In genomic region chr10:6232225-6232807, GRCh38 we compare ENCODE assay signal across 18 cellular contexts.
"Had no signal": no experiment of that assay in that cellular context is flagged by ENCODE, and none has a peak within 500 bp of the region (broad histone marks: within the 10 kb centered on the region; RNA-seq: fewer than 3 reads in every experiment).

No MANE protein-coding gene starts in this region.

- DNase-seq: activated CD4-positive, CD25-positive, alpha-beta regulatory T cell treated with anti-CD3 and anti-CD28 coated beads, Interleukin-2, amount 50 U/mL, for 72 hours; activated gamma-delta T cell; amniotic stem cell; cortex of kidney; effector CD8-positive, alpha-beta T cell; esophagus squamous epithelium; glutamatergic neuron; kidney glomerular epithelial cell; ovary; stimulated activated CD4-positive, alpha-beta T cell treated with anti-CD3 and anti-CD28 coated beads, Interleukin-1b, Interleukin-23, amount 100 ng/mL, for 48 hours; stomach; T-helper 1 cell; thyroid gland had no signal

- H3K4me3 ChIP-seq: esophagus squamous epithelium, lower lobe of right lung, ovary, right lobe of liver, stomach, thyroid gland had no signal

- H3K36me3 ChIP-seq: ovary had no signal

- ATAC-seq: lower lobe of right lung had no signal

- H3K4me1 Mint-ChIP-seq: brain, neural crest cell had no signal

- H3K4me1 ChIP-seq: esophagus squamous epithelium, lower lobe of right lung, right lobe of liver, stomach, thyroid gland had no signal

- H3K27me3 Mint-ChIP-seq: activated naive CD8-positive, alpha-beta T cell; brain had no signal

- H3K9me3 Mint-ChIP-seq: neural crest cell had no signal

- H3K9me3 ChIP-seq: esophagus squamous epithelium, lower lobe of right lung, ovary, right lobe of liver, stomach, thyroid gland had no signal

- H3K27ac Mint-ChIP-seq: activated naive CD8-positive, alpha-beta T cell had no signal

- H3K4me3 Mint-ChIP-seq: activated naive CD8-positive, alpha-beta T cell; brain; neural crest cell had no signal

- H3K27me3 ChIP-seq: esophagus squamous epithelium, ovary, right lobe of liver, stomach, thyroid gland had no signal

- H3K27ac ChIP-seq: esophagus squamous epithelium, lower lobe of right lung, ovary, right lobe of liver, stomach, thyroid gland had no signal
